15 cellular contexts compared by ENCODE assay signal in the genomic region with DNA sequence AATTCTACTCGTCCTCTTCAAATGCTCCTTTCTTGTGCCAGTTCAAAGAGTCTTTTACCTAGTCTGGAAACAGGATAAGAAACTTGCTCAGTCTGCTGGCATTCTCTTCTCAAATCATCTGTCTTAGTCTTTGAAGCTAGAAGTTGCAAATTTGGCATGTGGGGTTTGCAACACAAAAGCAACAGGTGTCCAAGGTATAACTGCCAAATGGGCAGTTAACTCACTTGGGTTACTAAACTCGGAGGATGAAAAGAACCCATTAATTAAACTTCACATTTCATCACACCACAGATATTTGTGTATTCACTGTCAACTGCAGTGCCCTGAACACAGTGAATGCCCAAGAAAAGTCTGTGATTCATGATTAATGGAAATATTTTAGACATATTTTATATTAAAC.
DNase-seq lines count a peak whose midpoint lies in the region; ATAC-seq and TF ChIP-seq lines count a peak whose summit lies in the region.
"Had no signal": no experiment of that assay in that cellular context is flagged by ENCODE, and none has a peak within 500 bp of the region (broad histone marks: within the 10 kb centered on the region; RNA-seq: fewer than 3 reads in every experiment).

No MANE protein-coding gene starts in this region.

- no peak overlapping the region for H3K9ac ChIP-seq in MM.1S (ENCODE audit: low read length)

- 31 to 40% methylated on average over 2 of the region's 2 CpGs for WGBS in gastroesophageal sphincter (ENCODE audit: low coverage in 1 of 2), 2 donors

- no peak for TF ChIP-seq EP300 in gastroesophageal sphincter (IDR thresholded peaks at IDR 0.05)

- no peaks in the 10 kb centered on the region for H3F3A ChIP-seq in MM.1S (ENCODE audit: insufficient read depth, low read length)

- ATAC-seq in gastroesophageal sphincter (peak; percentile 38), omental fat pad (ENCODE audit: low FRiP score) (peak; percentile 75), GM21515 (IDR thresholded peaks at IDR 0.05; ENCODE audit: unreplicated experiment) (no peak)

- H3K27ac ChIP-seq in MM.1S (ENCODE audit: low read length) = no peak overlapping the region
- H3K27ac ChIP-seq in gastroesophageal sphincter = no peak overlapping the region
- no peak overlapping the region for H3K27ac ChIP-seq in right atrium auricular region

- no peak for TF ChIP-seq POLR2A in gastroesophageal sphincter (IDR thresholded peaks at IDR 0.05)

- H3K36me3 ChIP-seq in MM.1S (replicated peaks; ENCODE audit: insufficient read depth, low read length) (no peaks in the 10 kb centered on the region), gastroesophageal sphincter (no peaks in the 10 kb centered on the region), right atrium auricular region (no peaks in the 10 kb centered on the region)
- H3K36me3 ChIP-seq: HAP-1 had no signal

- H3K27me3 ChIP-seq in MM.1S (replicated peaks; ENCODE audit: insufficient read depth, low read length) = no peaks in the 10 kb centered on the region
- H3K27me3 ChIP-seq in gastroesophageal sphincter = no peaks in the 10 kb centered on the region
- no peaks in the 10 kb centered on the region for H3K27me3 ChIP-seq in right atrium auricular region

- no peak overlapping the region for H3K4me2 ChIP-seq in MM.1S (ENCODE audit: low read depth, low read length)

- TF ChIP-seq CTCF in MM.1S (IDR thresholded peaks at IDR 0.05; ENCODE audit: low read length) = no peak
- TF ChIP-seq CTCF in gastroesophageal sphincter (IDR thresholded peaks at IDR 0.05) = no peak
- no peak for TF ChIP-seq CTCF in omental fat pad (IDR thresholded peaks at IDR 0.05)
- no peak for TF ChIP-seq CTCF in right atrium auricular region (IDR thresholded peaks at IDR 0.05)

- H3K9me2 ChIP-seq in MM.1S (replicated peaks; ENCODE audit: insufficient read depth, low read length) = no peaks in the 10 kb centered on the region

- no peak overlapping the region for H2AFZ ChIP-seq in MM.1S (ENCODE audit: low read length)

- DNase-seq in MM.1S = peak; percentile 15
- DNase-seq in omental fat pad (ENCODE audit: low spot score) = no peak
- DNase-seq in amygdala (lab: John Stamatoyannopoulos, UW) = no peak
- no peak for DNase-seq in right atrium auricular region (ENCODE audit: low spot score)
- DNase-seq: C1 segment of cervical spinal cord; Calu3; CD4-positive, alpha-beta memory T cell; COR-L47; DMS53; DMS79 treated with DMSO at 0.1 percent for 48 hours; GF-D8; GOT3 had no signal

- H3K9me3 ChIP-seq in MM.1S (replicated peaks; ENCODE audit: insufficient read depth, low read length) (no peaks in the 10 kb centered on the region), gastroesophageal sphincter (no peaks in the 10 kb centered on the region), right atrium auricular region (no peaks in the 10 kb centered on the region)
- H3K9me3 ChIP-seq: HAP-1 had no signal

- H3K79me2 ChIP-seq in MM.1S (ENCODE audit: low read length) = no peaks in the 10 kb centered on the region

- H3K4me1 ChIP-seq in MM.1S (ENCODE audit: low read length) = no peaks in the 10 kb centered on the region
- peaks cover 0 to 46% (median 10%) of the 10 kb centered on the region in 3 donors for H3K4me1 ChIP-seq in gastroesophageal sphincter
- no peaks in the 10 kb centered on the region for H3K4me1 ChIP-seq in right atrium auricular region
- H3K4me1 ChIP-seq: HAP-1 had no signal

- H3K4me3 ChIP-seq in MM.1S (ENCODE audit: low read length) (no peak overlapping the region), gastroesophageal sphincter (no peak overlapping the region), right atrium auricular region (no peak overlapping the region)
- H3K4me3 ChIP-seq: HAP-1 had no signal

- no peaks in the 10 kb centered on the region for H4K20me1 ChIP-seq in MM.1S (ENCODE audit: insufficient read depth, low read length)
